ENCODE assay signal across 12 cellular contexts in the genomic region with DNA sequence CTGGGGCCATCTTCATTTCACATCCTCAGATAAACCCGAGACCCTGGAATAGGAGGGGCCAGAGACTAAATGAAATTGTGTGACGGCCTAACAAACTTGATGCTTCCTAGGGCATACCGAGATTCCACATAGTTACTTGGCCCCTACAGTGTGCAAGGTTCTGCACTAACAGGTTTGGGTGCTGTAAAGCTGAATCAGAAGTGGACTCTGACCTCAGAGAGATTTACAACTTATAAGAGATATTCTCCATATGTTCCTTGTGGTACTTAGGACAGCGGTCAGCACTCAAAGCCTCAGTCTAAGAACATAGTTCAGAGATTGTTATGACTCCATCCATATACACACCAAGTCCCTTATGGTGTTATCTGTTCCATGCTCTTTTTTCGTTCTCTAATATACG. TPM values are rescaled to one million over a fixed set of nuclear protein-coding genes. Genes with fewer than 3 reads are reported as not detected.
A peak's percentile ranks its signal among the peaks of the same experiment; 100 is the strongest.
DNase-seq lines count a peak whose midpoint lies in the region; ATAC-seq, FAIRE-seq and TF ChIP-seq lines count a peak whose summit lies in the region.
"Had no signal": no experiment of that assay in that cellular context is flagged by ENCODE, and none has a peak within 500 bp of the region (broad histone marks: within the 10 kb centered on the region; RNA-seq: fewer than 3 reads in every experiment).

No MANE protein-coding gene starts in this region.

- WGBS in pancreas, 2 donors: 29 to 32% methylated on average over 6 of the region's 6 CpGs

- H3K4me3 ChIP-seq in pancreas: peak overlapping the region in 2 of 4 donors; percentile 79 to 83

- intact Hi-C loops in pancreas (cut with DNase I): no loop called here

- peaks cover 11 to 14% (median 13%) of the 10 kb centered on the region in 3 donors for H3K4me1 ChIP-seq in pancreas

- H3K27me3 Mint-ChIP-seq in T-helper 1 cell treated with Interleukin-12 subunit alpha and Interleukin-12 subunit beta and Interleukin-4 antibody, amounts not matched to agents 30 μg/mL and 1 μg/mL, for 36 hours (ENCODE audit: low read depth): peaks cover 59% of the 10 kb centered on the region

- ATAC-seq in SK-N-SH treated with all-trans-retinoic acid at 6 μM for 48 hours: peak; percentile 30; the same call in 2 of the 3 replicates
- peak; percentile 53 to 78 (median 68) for ATAC-seq in pancreas
- ATAC-seq in HG03460 (IDR thresholded peaks at IDR 0.05; ENCODE audit: unreplicated experiment): no peak

- H3K4me1 Mint-ChIP-seq in T-helper 1 cell treated with Interleukin-12 subunit alpha and Interleukin-12 subunit beta and Interleukin-4 antibody, amounts not matched to agents 30 μg/mL and 1 μg/mL, for 36 hours (ENCODE audit: low read depth): peaks cover 10% of the 10 kb centered on the region

- FAIRE-seq in pancreas (lab: Jason Lieb, UNC): peak; percentile 67

- TF ChIP-seq CTCF in pancreas (IDR thresholded peaks at IDR 0.05): no peak

- H3K36me3 ChIP-seq in pancreas: no peaks in the 10 kb centered on the region

- H3K27ac Mint-ChIP-seq in T-helper 1 cell treated with Interleukin-12 subunit alpha and Interleukin-12 subunit beta and Interleukin-4 antibody, amounts not matched to agents 30 μg/mL and 1 μg/mL, for 36 hours: no peak overlapping the region
- H3K27ac Mint-ChIP-seq: naive B cell had no signal

- H3K4me3 Mint-ChIP-seq in T-helper 1 cell treated with Interleukin-12 subunit alpha and Interleukin-12 subunit beta and Interleukin-4 antibody, amounts not matched to agents 30 μg/mL and 1 μg/mL, for 36 hours: peak overlapping the region; percentile 70

- H3K36me3 Mint-ChIP-seq in T-helper 1 cell treated with Interleukin-12 subunit alpha and Interleukin-12 subunit beta and Interleukin-4 antibody, amounts not matched to agents 30 μg/mL and 1 μg/mL, for 36 hours (ENCODE audit: low read depth): peaks cover 4% of the 10 kb centered on the region
- H3K36me3 Mint-ChIP-seq: naive B cell had no signal

- no peaks in the 10 kb centered on the region for H3K9me3 Mint-ChIP-seq in T-helper 1 cell treated with Interleukin-12 subunit alpha and Interleukin-12 subunit beta and Interleukin-4 antibody, amounts not matched to agents 30 μg/mL and 1 μg/mL, for 36 hours

- H3K9me3 ChIP-seq in pancreas: no peaks in the 10 kb centered on the region

- H3K27ac ChIP-seq in pancreas: no peak overlapping the region

- DNase-seq in T-helper 1 cell: no peak
- peak; percentile 23 for DNase-seq in glomerular visceral epithelial cell (ENCODE audit: extremely low spot score)
- peak in 1 of 6 donors; percentile 10 for DNase-seq in pancreas
- no peak for DNase-seq in germinal center (ENCODE audit: low spot score)
- no peak for DNase-seq in NCI-H2029 treated with DMSO at 0.1 percent for 48 hours (lab: John Stamatoyannopoulos, UW)
- DNase-seq: 8988T; naive B cell; SHP77; stimulated activated CD4-positive, alpha-beta T cell treated with anti-CD3 and anti-CD28 coated beads, Interleukin-1b, Interleukin-23, amount 100 ng/mL, for 48 hours had no signal

- H3K27me3 ChIP-seq in pancreas: no peaks in the 10 kb centered on the region

TF ChIP-seq in SK-N-SH treated with all-trans-retinoic acid at 6 μM for 48 hours, 23 proteins besides CTCF, POLR2A, EP300 and RAD21:
- TF ChIP-seq, protein P1, sequence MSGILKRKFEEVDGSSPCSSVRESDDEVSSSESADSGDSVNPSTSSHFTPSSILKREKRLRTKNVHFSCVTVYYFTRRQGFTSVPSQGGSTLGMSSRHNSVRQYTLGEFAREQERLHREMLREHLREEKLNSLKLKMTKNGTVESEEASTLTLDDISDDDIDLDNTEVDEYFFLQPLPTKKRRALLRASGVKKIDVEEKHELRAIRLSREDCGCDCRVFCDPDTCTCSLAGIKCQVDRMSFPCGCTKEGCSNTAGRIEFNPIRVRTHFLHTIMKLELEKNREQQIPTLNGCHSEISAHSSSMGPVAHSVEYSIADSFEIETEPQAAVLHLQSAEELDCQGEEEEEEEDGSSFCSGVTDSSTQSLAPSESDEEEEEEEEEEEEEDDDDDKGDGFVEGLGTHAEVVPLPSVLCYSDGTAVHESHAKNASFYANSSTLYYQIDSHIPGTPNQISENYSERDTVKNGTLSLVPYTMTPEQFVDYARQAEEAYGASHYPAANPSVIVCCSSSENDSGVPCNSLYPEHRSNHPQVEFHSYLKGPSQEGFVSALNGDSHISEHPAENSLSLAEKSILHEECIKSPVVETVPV (CRISPR knock-in tag; IDR thresholded peaks at IDR 0.05): no peak
- TF ChIP-seq CSDC2 (CRISPR knock-in tag; IDR thresholded peaks at IDR 0.05): no peak
- no peak for TF ChIP-seq TCF4 (CRISPR knock-in tag; IDR thresholded peaks at IDR 0.05; ENCODE audit: borderline replicate concordance)
- no peak for TF ChIP-seq ZNF8 (CRISPR knock-in tag; IDR thresholded peaks at IDR 0.05)
- TF ChIP-seq ISL1 (CRISPR knock-in tag; IDR thresholded peaks at IDR 0.05): no peak
- TF ChIP-seq ZNF565 (CRISPR knock-in tag; conservative IDR thresholded peaks at IDR 0.05; ENCODE audit: low read depth): no peak
- TF ChIP-seq, protein P2, sequence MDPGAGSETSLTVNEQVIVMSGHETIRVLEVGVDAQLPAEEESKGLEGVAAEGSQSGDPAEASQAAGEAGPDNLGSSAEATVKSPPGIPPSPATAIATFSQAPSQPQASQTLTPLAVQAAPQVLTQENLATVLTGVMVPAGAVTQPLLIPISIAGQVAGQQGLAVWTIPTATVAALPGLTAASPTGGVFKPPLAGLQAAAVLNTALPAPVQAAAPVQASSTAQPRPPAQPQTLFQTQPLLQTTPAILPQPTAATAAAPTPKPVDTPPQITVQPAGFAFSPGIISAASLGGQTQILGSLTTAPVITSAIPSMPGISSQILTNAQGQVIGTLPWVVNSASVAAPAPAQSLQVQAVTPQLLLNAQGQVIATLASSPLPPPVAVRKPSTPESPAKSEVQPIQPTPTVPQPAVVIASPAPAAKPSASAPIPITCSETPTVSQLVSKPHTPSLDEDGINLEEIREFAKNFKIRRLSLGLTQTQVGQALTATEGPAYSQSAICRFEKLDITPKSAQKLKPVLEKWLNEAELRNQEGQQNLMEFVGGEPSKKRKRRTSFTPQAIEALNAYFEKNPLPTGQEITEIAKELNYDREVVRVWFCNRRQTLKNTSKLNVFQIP (CRISPR knock-in tag; IDR thresholded peaks at IDR 0.05; ENCODE audit: borderline replicate concordance, low read depth): no peak
- no peak for TF ChIP-seq OSR1 (CRISPR knock-in tag; IDR thresholded peaks at IDR 0.05)
- TF ChIP-seq BACH2 (CRISPR knock-in tag; IDR thresholded peaks at IDR 0.05; ENCODE audit: borderline replicate concordance): no peak
- TF ChIP-seq, protein P3, sequence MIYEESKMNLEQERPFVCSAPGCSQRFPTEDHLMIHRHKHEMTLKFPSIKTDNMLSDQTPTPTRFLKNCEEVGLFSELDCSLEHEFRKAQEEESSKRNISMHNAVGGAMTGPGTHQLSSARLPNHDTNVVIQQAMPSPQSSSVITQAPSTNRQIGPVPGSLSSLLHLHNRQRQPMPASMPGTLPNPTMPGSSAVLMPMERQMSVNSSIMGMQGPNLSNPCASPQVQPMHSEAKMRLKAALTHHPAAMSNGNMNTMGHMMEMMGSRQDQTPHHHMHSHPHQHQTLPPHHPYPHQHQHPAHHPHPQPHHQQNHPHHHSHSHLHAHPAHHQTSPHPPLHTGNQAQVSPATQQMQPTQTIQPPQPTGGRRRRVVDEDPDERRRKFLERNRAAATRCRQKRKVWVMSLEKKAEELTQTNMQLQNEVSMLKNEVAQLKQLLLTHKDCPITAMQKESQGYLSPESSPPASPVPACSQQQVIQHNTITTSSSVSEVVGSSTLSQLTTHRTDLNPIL (CRISPR knock-in tag; IDR thresholded peaks at IDR 0.05; ENCODE audit: low read depth): no peak
- TF ChIP-seq PPARA (CRISPR knock-in tag; IDR thresholded peaks at IDR 0.05; ENCODE audit: borderline replicate concordance): no peak
- no peak for TF ChIP-seq SNAI2 (CRISPR knock-in tag; IDR thresholded peaks at IDR 0.05)

RNA-seq across cellular contexts. Expression of a gene that starts 55.1 kb away (rescaled TPM):
- 10 to 100 TPM in 2 of 6 donors, 1 to 10 TPM in 4; 5.2 to 19.6 (median 9.0) TPM for total RNA-seq in pancreas
- 1 to 10 TPM; 3.8 to 7.2 TPM for polyA plus RNA-seq in pancreas
